Comparison of ENCODE assay signal across 8 cellular contexts in the genomic region with DNA sequence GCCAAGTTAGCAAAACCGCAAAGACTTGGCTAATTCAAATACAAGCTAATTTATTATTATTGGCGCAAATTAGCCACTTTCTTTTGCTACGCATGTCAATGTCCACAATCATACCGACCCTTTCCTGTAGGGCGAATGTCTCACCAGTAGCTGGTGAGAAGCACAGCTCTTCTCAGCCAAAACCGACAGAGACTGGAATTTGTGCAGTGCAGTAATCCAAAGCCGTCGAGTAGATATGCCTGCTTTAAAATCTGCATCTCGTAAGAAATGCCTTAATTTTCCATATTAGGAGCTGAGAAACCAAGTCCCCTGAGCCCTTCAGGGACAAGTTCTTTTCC. TPM values are rescaled to one million over a fixed set of nuclear protein-coding genes. Genes with fewer than 3 reads are reported as not detected.
DNase-seq lines count a peak whose midpoint lies in the region; ATAC-seq and TF ChIP-seq lines count a peak whose summit lies in the region.

No MANE protein-coding gene starts in this region.

- H4K8ac ChIP-seq in neuronal stem cell (ENCODE audit: low read depth, low read length), result no peak overlapping the region

- H2BK12ac ChIP-seq in neuronal stem cell (ENCODE audit: low read length), result no peak overlapping the region

- H3K4me3 ChIP-seq in esophagus squamous epithelium (peak overlapping the region; percentile 88 to 94 (median 93)), neuronal stem cell (ENCODE audit: low read length in 2 of 2) (peak overlapping the region; percentile 17 to 59)

- no peak overlapping the region for H3K18ac ChIP-seq in neuronal stem cell (ENCODE audit: low read length)

- H3K4ac ChIP-seq in neuronal stem cell (ENCODE audit: low read length), result no peak overlapping the region

- H3K9me3 ChIP-seq in esophagus squamous epithelium (no peaks in the 10 kb centered on the region), neuronal stem cell (replicated peaks in 1 of 2; ENCODE audit: control insufficient read depth in 2 of 2, insufficient read depth in 1 of 2, low read depth in 1 of 2, low read length in 2 of 2) (no peaks in the 10 kb centered on the region)

- intact Hi-C loops in esophagus squamous epithelium (cut with DNase I), result no loop called here

- no peak overlapping the region for H2AK5ac ChIP-seq in neuronal stem cell (ENCODE audit: low read depth, low read length)

- TF ChIP-seq CTCF in GM13976 (IDR thresholded peaks at IDR 0.05; ENCODE audit: borderline replicate concordance, control extremely low read depth, extremely low read depth, insufficient read depth, missing control alignments), result no peak
- peak in 3 of 6 experiments; percentile 26 to 44 (median 36) for TF ChIP-seq CTCF in esophagus squamous epithelium (IDR thresholded peaks at IDR 0.05)

- 0 to 2% methylated on average over 9 of the region's 9 CpGs for WGBS in esophagus squamous epithelium, 2 donors
- no CpG with 5 or more reads among the region's 9 CpGs for WGBS in neuronal stem cell (ENCODE audit: extremely low coverage in 2 of 2, insufficient read length in 2 of 2, insufficient replicate concordance in 1 of 2), 2 donors

- no peak overlapping the region for H2BK5ac ChIP-seq in neuronal stem cell (ENCODE audit: low read length)

- peak overlapping the region; percentile 71 for H3K4me2 ChIP-seq in neuronal stem cell (ENCODE audit: insufficient read depth, low read length, poor library complexity, severe bottlenecking)

- H3K36me3 ChIP-seq in esophagus squamous epithelium (no peaks in the 10 kb centered on the region), neuronal stem cell (replicated peaks in 1 of 2; ENCODE audit: control insufficient read depth in 2 of 2, insufficient read depth in 2 of 2, low read length in 2 of 2) (no peaks in the 10 kb centered on the region)

- no peak overlapping the region for H2BK15ac ChIP-seq in neuronal stem cell (ENCODE audit: low read length)

- H3K27ac Mint-ChIP-seq in T-helper 1 cell treated with Interleukin-12 subunit alpha and Interleukin-12 subunit beta and Interleukin-4 antibody, amounts not matched to agents 30 μg/mL and 1 μg/mL, for 36 hours, result peak overlapping the region; percentile 83

- H3K27ac ChIP-seq in esophagus squamous epithelium (peak overlapping the region; percentile 98 to 100 (median 98)), neuronal stem cell (replicated peaks; ENCODE audit: low read length) (peak overlapping the region; percentile 35)

- no peak overlapping the region for H3K14ac ChIP-seq in neuronal stem cell (ENCODE audit: low read length)

- ATAC-seq in HG03196 (IDR thresholded peaks at IDR 0.05; ENCODE audit: unreplicated experiment) (peak; percentile 20), GM21423 (IDR thresholded peaks at IDR 0.05; ENCODE audit: unreplicated experiment) (no peak)

- TF ChIP-seq POLR2A in esophagus squamous epithelium (IDR thresholded peaks at IDR 0.05), result no peak

- peaks cover 1% of the 10 kb centered on the region for H3K79me1 ChIP-seq in neuronal stem cell (ENCODE audit: low read depth, low read length)

- H2BK120ac ChIP-seq in neuronal stem cell (ENCODE audit: low read depth, low read length), result no peak overlapping the region

- no peak overlapping the region for H3K4me3 Mint-ChIP-seq in T-helper 1 cell treated with Interleukin-12 subunit alpha and Interleukin-12 subunit beta and Interleukin-4 antibody, amounts not matched to agents 30 μg/mL and 1 μg/mL, for 36 hours

- H3K4me1 ChIP-seq in esophagus squamous epithelium, result peaks cover 18 to 50% (median 28%) of the 10 kb centered on the region in 3 donors
- peaks cover 0 to 11% of the 10 kb centered on the region in 2 donors for H3K4me1 ChIP-seq in neuronal stem cell (ENCODE audit: control insufficient read depth in 2 of 2, insufficient read depth in 1 of 2, low read depth in 1 of 2, low read length in 2 of 2)

- H2AFZ ChIP-seq in neuronal stem cell (ENCODE audit: low read length), result peak overlapping the region; percentile 84

- no peaks in the 10 kb centered on the region for H3K9me3 Mint-ChIP-seq in T-helper 1 cell treated with Interleukin-12 subunit alpha and Interleukin-12 subunit beta and Interleukin-4 antibody, amounts not matched to agents 30 μg/mL and 1 μg/mL, for 36 hours

- H3K9ac ChIP-seq in neuronal stem cell (ENCODE audit: low read depth, low read length, poor library complexity), result no peak overlapping the region

- no peak overlapping the region for H3K23ac ChIP-seq in neuronal stem cell (ENCODE audit: low read depth, low read length, poor library complexity)

- in situ Hi-C loops in GM13976 (cut with MboI; ENCODE audit: low sequenced_read_pairs, unreplicated experiment), result loop anchor here (25.0 kb wide), 1 partner anchor 533 kb away; no protein-coding TSS in a partner anchor

- no peak overlapping the region for H4K91ac ChIP-seq in neuronal stem cell (ENCODE audit: low read depth, low read length, poor library complexity)

- peaks cover 19% of the 10 kb centered on the region for H3K4me1 Mint-ChIP-seq in T-helper 1 cell treated with Interleukin-12 subunit alpha and Interleukin-12 subunit beta and Interleukin-4 antibody, amounts not matched to agents 30 μg/mL and 1 μg/mL, for 36 hours (ENCODE audit: low read depth)

- peak; percentile 68 for DNase-seq in AG08395 (ENCODE audit: low spot score)
- peak; percentile 66 for DNase-seq in GM13976 (ENCODE audit: low spot score)
- DNase-seq in esophagus squamous epithelium (lab: John Stamatoyannopoulos, UW), result no peak
- DNase-seq in neuronal stem cell (ENCODE audit: low spot score), result no peak
- no peak for DNase-seq in NCI-H2171 treated with DMSO at 0.1 percent for 48 hours (lab: John Stamatoyannopoulos, UW)

- H3K27me3 Mint-ChIP-seq in T-helper 1 cell treated with Interleukin-12 subunit alpha and Interleukin-12 subunit beta and Interleukin-4 antibody, amounts not matched to agents 30 μg/mL and 1 μg/mL, for 36 hours (ENCODE audit: low read depth), result no peaks in the 10 kb centered on the region

- peaks cover 2% of the 10 kb centered on the region for H3K36me3 Mint-ChIP-seq in T-helper 1 cell treated with Interleukin-12 subunit alpha and Interleukin-12 subunit beta and Interleukin-4 antibody, amounts not matched to agents 30 μg/mL and 1 μg/mL, for 36 hours (ENCODE audit: low read depth)

- H3K27me3 ChIP-seq in esophagus squamous epithelium (no peaks in the 10 kb centered on the region), neuronal stem cell (ENCODE audit: control insufficient read depth in 3 of 3, insufficient read depth in 3 of 3, low read depth in 1 of 3, low read length in 3 of 3) (no peaks in the 10 kb centered on the region)

RNA-seq across cellular contexts. Expression of a gene that starts 0.6 kb away (rescaled TPM):
- total RNA-seq in esophagus squamous epithelium, result 10 to 100 TPM in 3 of 4 donors, 1 to 10 TPM in 1; 9.1 to 17.0 (median 13.9) TPM
- polyA plus RNA-seq in neuronal stem cell (2013, experiment 1 of 2), result 6.6 TPM
- 6.6 TPM for polyA plus RNA-seq in neuronal stem cell (2013, experiment 2 of 2)

RNA-seq across cellular contexts. Expression of a gene that starts 21.0 kb away (rescaled TPM):
- 10 to 100 TPM; 34.3 to 61.3 (median 52.8) TPM for total RNA-seq in esophagus squamous epithelium
- polyA plus RNA-seq in neuronal stem cell (2013, experiment 1 of 2), result 99.4 TPM
- polyA plus RNA-seq in neuronal stem cell (2013, experiment 2 of 2), result 104 TPM

Comparison
In these comparisons a context has a peak if more than half of its experiments do, and no peak if none do; other contexts are left out.
1. DNase-seq: peak in AG08395 (single experiment) and GM13976 (single experiment); none in esophagus squamous epithelium (single experiment), neuronal stem cell (single experiment) and NCI-H2171 treated with DMSO at 0.1 percent for 48 hours (single experiment).